Comparison of ENCODE assay signal across 8 cellular contexts in genomic region chr12:44847888-44848770, GRCh38. TPM values are rescaled to one million over a fixed set of nuclear protein-coding genes. Genes with fewer than 3 reads are reported as not detected.
DNase-seq lines count a peak whose midpoint lies in the region; ATAC-seq and TF ChIP-seq lines count a peak whose summit lies in the region.

No MANE protein-coding gene starts in this region.

- ATAC-seq in GM19438 (IDR thresholded peaks at IDR 0.05; ENCODE audit: low read depth, unreplicated experiment) (peak; percentile 96), HG03280 (IDR thresholded peaks at IDR 0.05; ENCODE audit: unreplicated experiment) (peak; percentile 66)

- H3K4me3 ChIP-seq in dorsolateral prefrontal cortex: no peak overlapping the region

- peak overlapping the region in 1 of 59 donors; percentile 20 for H3K27ac ChIP-seq in dorsolateral prefrontal cortex

- no peaks in the 10 kb centered on the region for H3K27me3 ChIP-seq in dorsolateral prefrontal cortex

- TF ChIP-seq CTCF in dorsolateral prefrontal cortex (IDR thresholded peaks at IDR 0.05 in 54 of 56, conservative IDR thresholded peaks at IDR 0.05 in 2 of 56; ENCODE audit: low read depth in 1 of 56, partially characterized antibody in 56 of 56): no peak

- intact Hi-C loops in dorsolateral prefrontal cortex (cut with DNase I): no loop called here

- DNase-seq in activated CD8-positive, alpha-beta memory T cell treated with anti-CD3 and anti-CD28 coated beads, Interleukin-2, amount 50 U/mL, for 4 hours: peak; percentile 63
- peak; percentile 40 for DNase-seq in stimulated activated CD4-positive, alpha-beta T cell treated with anti-CD3 and anti-CD28 coated beads, Interleukin-4, amount 100 ng/mL, for 1 hour
- DNase-seq in NCI-H146 treated with DMSO at 0.1 percent for 48 hours (lab: John Stamatoyannopoulos, UW; ENCODE audit: unreplicated experiment) (no peak), dorsolateral prefrontal cortex (no peak), DMS53 treated with DMSO at 0.1 percent for 48 hours (lab: John Stamatoyannopoulos, UW; ENCODE audit: unreplicated experiment) (no peak), GM19240 (ENCODE audit: insufficient read length, low spot score) (no peak)

RNA-seq across cellular contexts. Expression of gene NELL2, which starts 28.0 kb away (rescaled TPM):
- total RNA-seq in dorsolateral prefrontal cortex: 100 to 1,000 TPM in 119 of 120 experiments, 10 to 100 TPM in 1; 95.5 to 433 (median 285) TPM

Comparison
In these comparisons a context has a peak if more than half of its experiments do, and no peak if none do; other contexts are left out.
1. DNase-seq: peak in activated CD8-positive, alpha-beta memory T cell treated with anti-CD3 and anti-CD28 coated beads, Interleukin-2, amount 50 U/mL, for 4 hours (single experiment) and stimulated activated CD4-positive, alpha-beta T cell treated with anti-CD3 and anti-CD28 coated beads, Interleukin-4, amount 100 ng/mL, for 1 hour (single experiment); none in NCI-H146 treated with DMSO at 0.1 percent for 48 hours (single experiment), dorsolateral prefrontal cortex (0 of 10), DMS53 treated with DMSO at 0.1 percent for 48 hours (single experiment) and GM19240 (single experiment).